8 cellular contexts compared by ENCODE assay signal in the genomic region with DNA sequence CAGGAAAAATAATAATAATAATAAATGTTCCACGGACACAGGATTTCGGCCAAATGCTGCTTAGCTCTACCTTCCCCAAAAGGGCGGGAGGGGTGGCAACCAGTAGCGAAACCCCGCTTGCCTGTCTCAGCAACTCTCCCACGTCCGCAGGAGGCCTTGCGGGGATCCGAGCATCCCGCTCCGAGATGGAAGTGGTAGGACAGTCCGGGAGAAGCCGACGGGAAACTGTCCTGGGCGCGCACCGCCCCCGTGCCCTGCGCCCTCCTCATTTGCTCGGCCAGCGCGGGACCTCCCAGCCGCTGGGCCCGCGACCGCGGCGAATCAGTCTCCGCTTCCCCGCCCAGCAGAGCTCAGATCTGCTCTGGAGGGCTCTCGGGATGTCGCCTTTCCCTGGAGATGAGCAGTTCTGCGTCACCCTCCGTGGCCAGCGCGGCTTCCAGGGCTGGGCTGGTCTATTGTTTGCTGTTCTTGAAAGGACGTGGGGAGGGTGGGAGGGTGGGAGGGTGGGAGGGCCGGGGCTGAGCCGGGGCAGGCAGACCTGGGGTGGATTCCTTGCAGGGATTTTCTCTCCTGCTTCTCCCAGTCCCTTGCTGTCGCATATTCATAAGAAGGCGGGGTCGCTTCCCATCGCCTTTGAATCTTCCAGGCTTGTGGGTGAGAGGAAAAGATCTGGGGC. TPM values are rescaled to one million over a fixed set of nuclear protein-coding genes. Genes with fewer than 3 reads are reported as not detected.
DNase-seq lines count a peak whose midpoint lies in the region; ATAC-seq and TF ChIP-seq lines count a peak whose summit lies in the region.

No MANE protein-coding gene starts in this region.

- H3K4me2 ChIP-seq in mesenchymal stem cell (ENCODE audit: low read length, poor library complexity, severe bottlenecking): peak overlapping the region; percentile 99
- H3K4me2 ChIP-seq in PC-9: no peak overlapping the region

- peaks cover 67% of the 10 kb centered on the region for H3K27me3 Mint-ChIP-seq in chondrocyte (ENCODE audit: low read depth)

- no peak overlapping the region for H2AK5ac ChIP-seq in mesenchymal stem cell (ENCODE audit: low read length, severe bottlenecking)

- TF ChIP-seq CTCF in chondrocyte (IDR thresholded peaks at IDR 0.05): no peak
- no peak for TF ChIP-seq CTCF in PC-9 (conservative IDR thresholded peaks at IDR 0.05)

- peak overlapping the region; percentile 67 for H2AFZ ChIP-seq in mesenchymal stem cell (ENCODE audit: low read depth, low read length)
- H2AFZ ChIP-seq in PC-9: no peak overlapping the region

- no peak overlapping the region for H3K23ac ChIP-seq in mesenchymal stem cell (ENCODE audit: low read length in 2 of 2)

- H3K27ac ChIP-seq in mesenchymal stem cell (ENCODE audit: low read length, poor library complexity, severe bottlenecking) (no peak overlapping the region), PC-9 (no peak overlapping the region)

- no TSS peak for BruUV-seq in PC-9 (replicated peaks; lab: Mats Ljungman, UMichigan)

- no peaks in the 10 kb centered on the region for H3K79me1 ChIP-seq in mesenchymal stem cell (replicated peaks; ENCODE audit: low read length, poor library complexity, severe bottlenecking)

- no peak overlapping the region for H4K8ac ChIP-seq in mesenchymal stem cell (ENCODE audit: low read length)

- no peak overlapping the region for H2BK15ac ChIP-seq in mesenchymal stem cell (ENCODE audit: low read depth, poor library complexity, severe bottlenecking)

- H3K4me1 ChIP-seq in mesenchymal stem cell (ENCODE audit: control insufficient read depth, insufficient read depth, low read depth, low read length): peaks cover 7% of the 10 kb centered on the region
- H3K4me1 ChIP-seq in PC-9 (replicated peaks; ENCODE audit: insufficient read depth): no peaks in the 10 kb centered on the region

- CTCF ChIA-PET in PC-9 (lab: Charles Lee): no interaction called here

- no peak overlapping the region for H3K4ac ChIP-seq in mesenchymal stem cell (ENCODE audit: low read depth in 1 of 2, low read length in 2 of 2)

- WGBS in mesenchymal stem cell: 0% methylated on average over 22 of the region's 43 CpGs

- H2BK12ac ChIP-seq in mesenchymal stem cell (ENCODE audit: low read length in 2 of 2): no peak overlapping the region

- H3F3A ChIP-seq in PC-9 (ENCODE audit: insufficient read depth, low read depth): no peaks in the 10 kb centered on the region

- H3K4me3 ChIP-seq in mesenchymal stem cell (ENCODE audit: insufficient read depth in 1 of 2, low read depth in 1 of 2, low read length in 2 of 2) (peak overlapping the region; percentile 57 to 71), PC-9 (no peak overlapping the region)

- DNase-seq in A172 (ENCODE audit: low spot score) (peak; percentile 32), HK-2 (ENCODE audit: unreplicated experiment) (peak; percentile 44), chondrocyte (ENCODE audit: low spot score) (no peak), mesenchymal stem cell (peak; percentile 33), PC-9 (no peak), SKM-1 treated with dmso at 0.1 percent for 144 hours (lab: John Stamatoyannopoulos, UW; ENCODE audit: unreplicated experiment) (no peak), posterior vena cava (ENCODE audit: low spot score) (no peak)

- peaks cover 7% of the 10 kb centered on the region for H3K36me3 Mint-ChIP-seq in chondrocyte (ENCODE audit: low read depth)

- intact Hi-C loops in PC-9 (cut with micrococcal nuclease; ENCODE audit: unreplicated experiment) (no loop called here), posterior vena cava (cut with DNase I) (no loop called here)

- peak overlapping the region; percentile 66 for H3K4me3 Mint-ChIP-seq in chondrocyte (ENCODE audit: unreplicated experiment)

- no peak overlapping the region for H4K91ac ChIP-seq in mesenchymal stem cell (ENCODE audit: low read length)

- no peak overlapping the region for H3K9ac ChIP-seq in mesenchymal stem cell (ENCODE audit: low read length)

- H3K4me1 Mint-ChIP-seq in chondrocyte (ENCODE audit: low read depth): peaks cover 4% of the 10 kb centered on the region

- POLR2A ChIA-PET in PC-9 (lab: Charles Lee; ENCODE audit: unreplicated experiment): no interaction called here

- no peak overlapping the region for H2BK120ac ChIP-seq in mesenchymal stem cell (ENCODE audit: low read depth, low read length)

- H3K27me3 ChIP-seq in mesenchymal stem cell (ENCODE audit: control insufficient read depth in 1 of 2, insufficient read depth in 1 of 2, low read length in 2 of 2) (peaks cover 57 to 64% of the 10 kb centered on the region in 2 experiments), PC-9 (ENCODE audit: insufficient read depth, low read depth) (peaks cover 85% of the 10 kb centered on the region)

- no peak for ATAC-seq in GM18909 (IDR thresholded peaks at IDR 0.05; ENCODE audit: poor library complexity, unreplicated experiment)

- no peak overlapping the region for H3K18ac ChIP-seq in mesenchymal stem cell (ENCODE audit: low read depth in 1 of 2, low read length in 2 of 2)

- no peak overlapping the region for H3K14ac ChIP-seq in mesenchymal stem cell (ENCODE audit: low read length in 2 of 2)

- H2BK5ac ChIP-seq in mesenchymal stem cell (ENCODE audit: low read depth, low read length, poor library complexity, severe bottlenecking): no peak overlapping the region

- no peak overlapping the region for H3K27ac Mint-ChIP-seq in chondrocyte (ENCODE audit: unreplicated experiment)

- H4K20me1 ChIP-seq in PC-9 (ENCODE audit: insufficient read depth): no peaks in the 10 kb centered on the region

- H3K9me2 ChIP-seq in PC-9 (ENCODE audit: insufficient read depth): no peaks in the 10 kb centered on the region

- peaks cover 3% of the 10 kb centered on the region for H3K9me3 ChIP-seq in mesenchymal stem cell (ENCODE audit: control insufficient read depth, low read length)
- H3K9me3 ChIP-seq in PC-9 (ENCODE audit: insufficient read depth, low read depth): no peaks in the 10 kb centered on the region

- H3K79me2 ChIP-seq in PC-9 (ENCODE audit: low read depth): no peaks in the 10 kb centered on the region

- peaks cover 20% of the 10 kb centered on the region for H3K9me3 Mint-ChIP-seq in chondrocyte (ENCODE audit: low read depth)

- H3K36me3 ChIP-seq in mesenchymal stem cell (ENCODE audit: control insufficient read depth in 1 of 2, insufficient read depth in 2 of 2, low read depth in 1 of 2, low read length in 2 of 2) (no peaks in the 10 kb centered on the region), PC-9 (ENCODE audit: low read depth) (no peaks in the 10 kb centered on the region)

RNA-seq across cellular contexts. Expression of a gene that starts 48.8 kb away (rescaled TPM):
- total RNA-seq in A172 (2014; rRNA removed; shearing (Covaris generic)): not detected in 2 replicates
- total RNA-seq in chondrocyte (0.12 to 0.22 TPM (median 0.18 TPM) in 3 replicates), PC-9 (2021) (0.30 and 0.39 TPM in 2 replicates), posterior vena cava (under 1 TPM; 0.14 to 0.23 TPM)
- polyA plus RNA-seq in mesenchymal stem cell (2013, experiment 1 of 2): 0.17 TPM
- polyA plus RNA-seq in mesenchymal stem cell (2013, experiment 2 of 2): 0.21 TPM

Comparison
In these comparisons a context has a peak if more than half of its experiments do, and no peak if none do; other contexts are left out.
1. DNase-seq: peak in A172 (single experiment), HK-2 (single experiment) and mesenchymal stem cell (single experiment); none in chondrocyte (single experiment), PC-9 (0 of 2), SKM-1 treated with dmso at 0.1 percent for 144 hours (single experiment) and posterior vena cava (single experiment).